In genomic region chr1:8344893-8345507, GRCh38 we compare ENCODE assay signal across 32 cellular contexts. TPM values are rescaled to one million over a fixed set of nuclear protein-coding genes. Genes with fewer than 3 reads are reported as not detected.
DNase-seq lines count a peak whose midpoint lies in the region; ATAC-seq, FAIRE-seq and TF ChIP-seq lines count a peak whose summit lies in the region.
"Had no signal": no experiment of that assay in that cellular context is flagged by ENCODE, and none has a peak within 500 bp of the region (broad histone marks: within the 10 kb centered on the region; RNA-seq: fewer than 3 reads in every experiment).

No MANE protein-coding gene starts in this region.

- peak; percentile 20 for DNase-seq in Right ventricle myocardium inferior (ENCODE audit: missing footprints)
- DNase-seq in cardiac septum (ENCODE audit: low spot score) = no peak
- DNase-seq in HFFc6 = no peak
- DNase-seq in endothelial cell (ENCODE audit: low spot score) = no peak
- no peak for DNase-seq in tibial artery
- no peak for DNase-seq in WERI-Rb-1
- no peak for DNase-seq in activated CD4-positive, CD25-positive, alpha-beta regulatory T cell treated with anti-CD3 and anti-CD28 coated beads, Interleukin-2, amount 50 U/mL, for 72 hours
- DNase-seq in GM12891 (ENCODE audit: insufficient read length, low spot score) = no peak
- DNase-seq: AML-193; CD4-positive, alpha-beta memory T cell; COR-L47; DMS 273 treated with DMSO at 0.1 percent for 48 hours; DMS79; EL; GDM1; KBM-7; MG63; NCI-H1105 treated with DMSO at 0.1 percent for 48 hours; NCI-H146; NCI-H1930; NCI-H2107; NCI-H446; NCI-H524 treated with DMSO at 0.1 percent for 48 hours; NCI-H774; PC-3; Right ventricle myocardium superior had no signal

- peaks cover 5 to 46% (median 22%) of the 10 kb centered on the region in 4 donors for H3K4me1 ChIP-seq in tibial artery

- H3K36me3 Mint-ChIP-seq in HFFc6 (ENCODE audit: low read depth) (peaks cover 7% of the 10 kb centered on the region; the same call in 1 of the 2 replicates), endothelial cell (ENCODE audit: low read depth, unreplicated experiment) (peaks cover 10% of the 10 kb centered on the region)
- H3K36me3 Mint-ChIP-seq: CD4-positive, alpha-beta memory T cell had no signal

- H3K4me3 ChIP-seq in tibial artery = no peak overlapping the region
- H3K4me3 ChIP-seq in WERI-Rb-1 (ENCODE audit: low read depth, low read length) = no peak overlapping the region
- H3K4me3 ChIP-seq: BLaER1 treated with 17β-estradiol and CSF1 and Interleukin-3, amounts not matched to agents 10 nM and 100 nM; GM12878; MG63; SJSA1 had no signal

- no peak for ATAC-seq in Right ventricle myocardium inferior
- ATAC-seq: GM12878, HepG2, PC-3 had no signal

- no peaks in the 10 kb centered on the region for H3K36me3 ChIP-seq in tibial artery
- no peaks in the 10 kb centered on the region for H3K36me3 ChIP-seq in WERI-Rb-1
- H3K36me3 ChIP-seq: BLaER1 treated with 17β-estradiol and CSF1 and Interleukin-3, amounts not matched to agents 10 nM and 100 nM; MG63; SJSA1 had no signal

- H3K27me3 ChIP-seq in tibial artery = no peaks in the 10 kb centered on the region
- H3K27me3 ChIP-seq in WERI-Rb-1 (ENCODE audit: insufficient read depth, low read depth, severe bottlenecking) = no peaks in the 10 kb centered on the region
- H3K27me3 ChIP-seq: MG63, SJSA1 had no signal

- no peak for TF ChIP-seq POLR2A in GM12891 (IDR thresholded peaks at IDR 0.05; ENCODE audit: low read depth, low read length)

- H3K27me3 Mint-ChIP-seq in HFFc6 (ENCODE audit: insufficient read depth) (peaks cover 15% of the 10 kb centered on the region), endothelial cell (ENCODE audit: unreplicated experiment) (peaks cover 20% of the 10 kb centered on the region)

- H3K27ac ChIP-seq in tibial artery (peak overlapping the region; percentile 87 to 94), WERI-Rb-1 (no peak overlapping the region)
- H3K27ac ChIP-seq: BLaER1 treated with 17β-estradiol and CSF1 and Interleukin-3, amounts not matched to agents 10 nM and 100 nM had no signal

- H3K4me3 Mint-ChIP-seq in HFFc6 (no peak overlapping the region), endothelial cell (ENCODE audit: unreplicated experiment) (peak overlapping the region; percentile 29)
- H3K4me3 Mint-ChIP-seq: CD4-positive, alpha-beta memory T cell had no signal

- H3K27ac Mint-ChIP-seq in HFFc6 (peak overlapping the region; percentile 92), endothelial cell (ENCODE audit: unreplicated experiment) (no peak overlapping the region)

- intact Hi-C loops in Right ventricle myocardium inferior (cut with DNase I) = no loop called here
- intact Hi-C loops in cardiac septum (cut with DNase I) = no loop called here
- intact Hi-C loops in tibial artery (cut with DNase I; ENCODE audit: low total_unique reads) = loop anchor here (5.0 kb wide), 1 partner anchor 368 kb away; no protein-coding TSS in a partner anchor

- FAIRE-seq in GM12891 (lab: Jason Lieb, UNC) = no peak
- FAIRE-seq: GM12878, GM19239, HepG2 had no signal

- no peaks in the 10 kb centered on the region; the same call in 1 of the 2 replicates for H3K9me3 Mint-ChIP-seq in HFFc6
- no peaks in the 10 kb centered on the region for H3K9me3 Mint-ChIP-seq in endothelial cell (ENCODE audit: unreplicated experiment)

- H3K9me3 ChIP-seq in tibial artery (no peaks in the 10 kb centered on the region), WERI-Rb-1 (ENCODE audit: severe bottlenecking) (no peaks in the 10 kb centered on the region)
- H3K9me3 ChIP-seq: BLaER1 treated with 17β-estradiol and CSF1 and Interleukin-3, amounts not matched to agents 10 nM and 100 nM; MG63; SJSA1 had no signal

- TF ChIP-seq CTCF in HFFc6 (IDR thresholded peaks at IDR 0.05) (no peak), endothelial cell (IDR thresholded peaks at IDR 0.05; ENCODE audit: unreplicated experiment) (no peak), tibial artery (IDR thresholded peaks at IDR 0.05) (no peak), WERI-Rb-1 (IDR thresholded peaks at IDR 0.05; ENCODE audit: low read depth, low read length) (no peak)

- H3K4me1 Mint-ChIP-seq in HFFc6 (ENCODE audit: low read depth) (peaks cover 30% of the 10 kb centered on the region), endothelial cell (ENCODE audit: unreplicated experiment) (no peaks in the 10 kb centered on the region)

TF ChIP-seq in GM12891, 5 proteins besides CTCF, POLR2A, EP300 and RAD21:
- TF ChIP-seq POLR2AphosphoS5 (IDR thresholded peaks at IDR 0.05; ENCODE audit: low read depth, low read length) = no peak
- no peak for TF ChIP-seq PAX5 (IDR thresholded peaks at IDR 0.05; ENCODE audit: insufficient read depth, low read length, severe bottlenecking)
- no peak for TF ChIP-seq SPI1 (IDR thresholded peaks at IDR 0.05; ENCODE audit: low read depth, low read length)
- TF ChIP-seq POU2F2 (IDR thresholded peaks at IDR 0.05; ENCODE audit: low read depth, low read length) = no peak
- TF ChIP-seq TAF1 (IDR thresholded peaks at IDR 0.05; ENCODE audit: low read depth, low read length) = no peak

RNA-seq across cellular contexts. Expression of gene SLC45A1, which starts 27.1 kb away (rescaled TPM):
- total RNA-seq in Right ventricle myocardium inferior = 2.5 TPM
- 1.8 TPM for total RNA-seq in cardiac septum
- total RNA-seq in HFFc6 (2021; fragmentation: NEBNext Ultra II Directional; extraction: Animal tissue kit (Norgen Biotek cat#: 25700)) = 1 to 10 TPM; 1.3 to 2.0 (median 1.6) TPM
- 0.62 TPM for total RNA-seq in endothelial cell (ENCODE audit: unreplicated experiment)
- polyA plus RNA-seq in GM12891 (2012; ENCODE audit: low read depth, missing spikeins) = 0.08 TPM
- total RNA-seq: HepG2, HT1080 had no signal
- polyA plus RNA-seq: HepG2 had no signal
